35 cellular contexts compared by ENCODE assay signal in genomic region chr2:65297544-65297943, GRCh38.
"Had no signal": no experiment of that assay in that cellular context is flagged by ENCODE, and none has a peak within 500 bp of the region (broad histone marks: within the 10 kb centered on the region; RNA-seq: fewer than 3 reads in every experiment).

No MANE protein-coding gene starts in this region.

- H3K36me3 ChIP-seq: MG63 had no signal

- H3K27ac ChIP-seq: KMS-11 had no signal

- H3K4me3 ChIP-seq: MG63 had no signal

- H3K27me3 ChIP-seq: MG63 had no signal

- DNase-seq: Karpas-422, Kasumi-1, KG1, MG63, MM.1S, MV-4-11, NCI-H1048, NCI-H1092, NCI-H1092 treated with DMSO at 0.1 percent for 48 hours, NCI-H1105, NCI-H1105 treated with DMSO at 0.1 percent for 48 hours, NCI-H1417, NCI-H1417 treated with DMSO at 0.1 percent for 48 hours, NCI-H1436, NCI-H1436 treated with DMSO at 0.1 percent for 48 hours, NCI-H146, NCI-H1694, NCI-H1694 treated with DMSO at 0.1 percent for 48 hours, NCI-H187, NCI-H187 treated with DMSO at 0.1 percent for 48 hours, NCI-H1930, NCI-H2029, NCI-H2029 treated with DMSO at 0.1 percent for 48 hours, NCI-H2081, NCI-H2081 treated with DMSO at 0.1 percent for 48 hours, NCI-H2107, NCI-H2171 treated with DMSO at 0.1 percent for 48 hours, NCI-H2227 treated with DMSO at 0.1 percent for 48 hours, NCI-H226, NCI-H345, NCI-H446, NCI-H446 treated with DMSO at 0.1 percent for 48 hours, NCI-H510A, NCI-H510A treated with DMSO at 0.1 percent for 48 hours had no signal

- H3K9ac ChIP-seq: KMS-11 had no signal

- H3K9me3 ChIP-seq: MG63 had no signal
